Comparison of ENCODE assay signal across 26 cellular contexts in the genomic region with DNA sequence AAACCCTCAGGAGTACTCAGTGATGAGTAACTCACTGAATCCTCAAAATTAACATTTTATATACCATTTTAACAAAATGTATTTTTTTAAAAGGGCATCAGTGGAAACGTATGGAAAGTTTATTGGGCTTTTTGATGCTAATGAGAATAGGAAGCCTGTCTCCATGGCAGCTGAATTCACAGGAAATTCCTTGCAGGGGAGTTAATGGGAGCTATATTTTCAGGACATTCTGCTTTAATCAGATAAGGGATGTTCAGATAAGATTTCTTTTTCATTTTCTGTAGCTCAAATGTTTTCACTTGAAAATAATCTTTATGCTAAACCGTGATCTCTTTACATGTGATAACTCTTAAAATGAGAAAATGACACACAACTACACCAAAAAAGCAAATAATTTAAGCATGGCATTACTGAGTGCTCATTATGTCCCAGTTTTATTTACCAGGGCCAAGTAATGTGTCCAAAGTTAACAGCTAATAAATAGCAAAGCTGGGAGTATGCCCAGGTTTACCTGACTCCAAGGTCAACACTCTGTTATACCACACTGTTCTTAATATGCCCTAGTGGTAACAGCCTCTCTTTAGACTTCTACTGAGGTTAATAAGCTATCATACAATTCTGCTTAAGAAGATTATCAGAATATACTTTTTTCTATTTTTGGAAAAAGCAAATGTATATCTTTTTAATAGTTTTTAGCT.
DNase-seq lines count a peak whose midpoint lies in the region; ATAC-seq and TF ChIP-seq lines count a peak whose summit lies in the region.
"Had no signal": no experiment of that assay in that cellular context is flagged by ENCODE, and none has a peak within 500 bp of the region (broad histone marks: within the 10 kb centered on the region; RNA-seq: fewer than 3 reads in every experiment).

No MANE protein-coding gene starts in this region.

- no peak overlapping the region for H3K9ac ChIP-seq in SK-N-SH

- no peaks in the 10 kb centered on the region for H3K79me2 ChIP-seq in SK-N-SH (ENCODE audit: insufficient read depth)

- H3K27ac ChIP-seq in VCaP = peak overlapping the region; percentile 57
- H3K27ac ChIP-seq in left ventricle myocardium inferior (replicated peaks) = peak overlapping the region; percentile 31
- no peak overlapping the region for H3K27ac ChIP-seq in stomach
- H3K27ac ChIP-seq in SK-N-SH (ENCODE audit: low read depth in 2 of 2, low read length in 1 of 2) = no peak overlapping the region
- H3K27ac ChIP-seq: A549, esophagus muscularis mucosa, suprapubic skin had no signal

- H3K36me3 ChIP-seq in left ventricle myocardium inferior (no peaks in the 10 kb centered on the region), stomach (no peaks in the 10 kb centered on the region), SK-N-SH (replicated peaks in 1 of 2; ENCODE audit: control insufficient read depth in 1 of 2, insufficient read depth in 2 of 2, low read length in 1 of 2) (no peaks in the 10 kb centered on the region)
- H3K36me3 ChIP-seq: esophagus muscularis mucosa, suprapubic skin had no signal

- TF ChIP-seq EP300 in stomach (IDR thresholded peaks at IDR 0.05) (no peak), SK-N-SH (IDR thresholded peaks at IDR 0.05; ENCODE audit: borderline replicate concordance in 1 of 2, low read depth in 1 of 2, low read length in 1 of 2) (no peak)

- intact Hi-C loops in Right ventricle myocardium superior (cut with DNase I) = no loop called here
- intact Hi-C loops in cardiac septum (cut with DNase I) = no loop called here
- intact Hi-C loops in left ventricle myocardium inferior (cut with micrococcal nuclease) = no loop called here
- intact Hi-C loops in stomach (cut with DNase I; ENCODE audit: low total_unique reads) = no loop called here

- no peaks in the 10 kb centered on the region for H3K9me2 ChIP-seq in SK-N-SH

- ATAC-seq in Right ventricle myocardium superior (ENCODE audit: poor library complexity) (peak; percentile 93), HG02840 (IDR thresholded peaks at IDR 0.05; ENCODE audit: low FRiP score, unreplicated experiment) (no peak)
- ATAC-seq: A549; activated CD4-positive, CD25-positive, alpha-beta regulatory T cell treated with anti-CD3 and anti-CD28 coated beads, Interleukin-2, amount 50 U/mL, for 24 hours; effector memory CD8-positive, alpha-beta T cell; naive thymus-derived CD4-positive, alpha-beta T cell had no signal

- TF ChIP-seq POLR2A in stomach (IDR thresholded peaks at IDR 0.05) = no peak

- H3K4me1 ChIP-seq in left ventricle myocardium inferior (peaks cover 13% of the 10 kb centered on the region), stomach (peaks cover 0 to 11% (median 0%) of the 10 kb centered on the region in 4 donors), SK-N-SH (ENCODE audit: control insufficient read depth in 1 of 2, insufficient read depth in 2 of 2, low read depth in 1 of 2, low read length in 1 of 2) (peaks cover 0 to 12% of the 10 kb centered on the region in 2 experiments; a peak in 2 of 4 replicates)
- H3K4me1 ChIP-seq: A549, suprapubic skin had no signal

- CTCF ChIA-PET in SK-N-SH (lab: Yijun Ruan, JAX) = interaction anchor here (1.0 to 1.1 kb wide), 3 partner anchors 11 to 344 kb away, joined by 3 read pairs; no protein-coding TSS in a partner anchor

- WGBS in stomach, 5 donors = 27 to 41% (median 32%) methylated on average over 2 of the region's 2 CpGs
- 37% methylated on average over 2 of the region's 2 CpGs for WGBS in SK-N-SH (ENCODE audit: low lambda C conversion rate)

- H3K9me3 ChIP-seq in left ventricle myocardium inferior (replicated peaks) (peaks cover 3% of the 10 kb centered on the region), stomach (peaks cover 0 to 2% (median under 1%) of the 10 kb centered on the region in 4 donors), SK-N-SH (no peaks in the 10 kb centered on the region)
- H3K9me3 ChIP-seq: A549, esophagus muscularis mucosa, suprapubic skin had no signal

- no peak overlapping the region for H2AFZ ChIP-seq in SK-N-SH (ENCODE audit: low read depth)

- no peak for TF ChIP-seq RAD21 in SK-N-SH (IDR thresholded peaks at IDR 0.05; ENCODE audit: low read length)

- TF ChIP-seq CTCF in VCaP (conservative IDR thresholded peaks at IDR 0.05) = peak; percentile 17; the same call in 1 of the 2 replicates
- no peak for TF ChIP-seq CTCF in left ventricle myocardium inferior (IDR thresholded peaks at IDR 0.05; ENCODE audit: borderline replicate concordance)
- no peak for TF ChIP-seq CTCF in stomach (IDR thresholded peaks at IDR 0.05)
- no peak for TF ChIP-seq CTCF in SK-N-SH (IDR thresholded peaks at IDR 0.05)

- DNase-seq in Right ventricle myocardium superior = no peak
- no peak for DNase-seq in cardiac septum (ENCODE audit: low spot score)
- no peak for DNase-seq in left ventricle myocardium inferior
- peak; percentile 32 for DNase-seq in stomach
- no peak for DNase-seq in SK-N-SH
- DNase-seq in germinal center (ENCODE audit: low spot score) = no peak
- DNase-seq: activated CD4-positive, alpha-beta memory T cell treated with anti-CD3 and anti-CD28 coated beads for 36 hours; activated CD8-positive, alpha-beta memory T cell treated with anti-CD3 and anti-CD28 coated beads, Interleukin-2, amount 50 U/mL, for 48 hours; activated effector memory CD4-positive, alpha-beta T cell treated with anti-CD3 and anti-CD28 coated beads, Interleukin-2, amount 50 U/mL, for 16 hours; effector memory CD8-positive, alpha-beta T cell; GDM1; Karpas-422; naive thymus-derived CD4-positive, alpha-beta T cell; NCI-H1105; NCI-H1930; NCI-H226; occipital lobe; OCI-M1; retina; SHP77 had no signal

- H3K27me3 ChIP-seq in left ventricle myocardium inferior (ENCODE audit: low read depth) (no peaks in the 10 kb centered on the region), stomach (no peaks in the 10 kb centered on the region), SK-N-SH (ENCODE audit: insufficient read depth) (no peaks in the 10 kb centered on the region)
- H3K27me3 ChIP-seq: esophagus muscularis mucosa, suprapubic skin had no signal

- no peak overlapping the region for H3K4me3 ChIP-seq in left ventricle myocardium inferior
- no peak overlapping the region for H3K4me3 ChIP-seq in stomach
- no peak overlapping the region for H3K4me3 ChIP-seq in SK-N-SH (ENCODE audit: low read depth in 2 of 2, low read length in 1 of 2)
- H3K4me3 ChIP-seq: A549, esophagus muscularis mucosa, suprapubic skin had no signal

- H4K20me1 ChIP-seq in SK-N-SH (ENCODE audit: insufficient read depth) = no peaks in the 10 kb centered on the region

- H3F3A ChIP-seq in SK-N-SH (replicated peaks; ENCODE audit: insufficient read depth) = no peaks in the 10 kb centered on the region

- H3K4me2 ChIP-seq in SK-N-SH = no peak overlapping the region
- H3K4me2 ChIP-seq: A549 had no signal

- POLR2A ChIA-PET in SK-N-SH (lab: Yijun Ruan, JAX) = no interaction called here

TF ChIP-seq in SK-N-SH, 30 proteins besides CTCF, POLR2A, EP300 and RAD21:
- TF ChIP-seq RCOR1 (IDR thresholded peaks at IDR 0.05; ENCODE audit: low read length) (no peak), FOXM1 (IDR thresholded peaks at IDR 0.05; ENCODE audit: low read depth) (no peak), NFIC (IDR thresholded peaks at IDR 0.05; ENCODE audit: borderline replicate concordance) (no peak), JUND (IDR thresholded peaks at IDR 0.05) (no peak), FOSL2 (IDR thresholded peaks at IDR 0.05; ENCODE audit: borderline replicate concordance, low read depth) (no peak), RXRA (IDR thresholded peaks at IDR 0.05; ENCODE audit: borderline replicate concordance, low read depth) (no peak), FOXJ3 (CRISPR knock-in tag; IDR thresholded peaks at IDR 0.05) (no peak), TCF12 (IDR thresholded peaks at IDR 0.05) (no peak), MEF2A (IDR thresholded peaks at IDR 0.05; ENCODE audit: borderline replicate concordance, low read depth) (no peak), GABPA (IDR thresholded peaks at IDR 0.05; ENCODE audit: low read depth) (no peak), POLR2AphosphoS5 (IDR thresholded peaks at IDR 0.05; ENCODE audit: low read depth, low read length) (no peak)
- TF ChIP-seq, protein P1, sequence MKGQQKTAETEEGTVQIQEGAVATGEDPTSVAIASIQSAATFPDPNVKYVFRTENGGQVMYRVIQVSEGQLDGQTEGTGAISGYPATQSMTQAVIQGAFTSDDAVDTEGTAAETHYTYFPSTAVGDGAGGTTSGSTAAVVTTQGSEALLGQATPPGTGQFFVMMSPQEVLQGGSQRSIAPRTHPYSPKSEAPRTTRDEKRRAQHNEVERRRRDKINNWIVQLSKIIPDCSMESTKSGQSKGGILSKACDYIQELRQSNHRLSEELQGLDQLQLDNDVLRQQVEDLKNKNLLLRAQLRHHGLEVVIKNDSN (IDR thresholded peaks at IDR 0.05; ENCODE audit: borderline replicate concordance, low read depth) = no peak
- TF ChIP-seq, protein P2, sequence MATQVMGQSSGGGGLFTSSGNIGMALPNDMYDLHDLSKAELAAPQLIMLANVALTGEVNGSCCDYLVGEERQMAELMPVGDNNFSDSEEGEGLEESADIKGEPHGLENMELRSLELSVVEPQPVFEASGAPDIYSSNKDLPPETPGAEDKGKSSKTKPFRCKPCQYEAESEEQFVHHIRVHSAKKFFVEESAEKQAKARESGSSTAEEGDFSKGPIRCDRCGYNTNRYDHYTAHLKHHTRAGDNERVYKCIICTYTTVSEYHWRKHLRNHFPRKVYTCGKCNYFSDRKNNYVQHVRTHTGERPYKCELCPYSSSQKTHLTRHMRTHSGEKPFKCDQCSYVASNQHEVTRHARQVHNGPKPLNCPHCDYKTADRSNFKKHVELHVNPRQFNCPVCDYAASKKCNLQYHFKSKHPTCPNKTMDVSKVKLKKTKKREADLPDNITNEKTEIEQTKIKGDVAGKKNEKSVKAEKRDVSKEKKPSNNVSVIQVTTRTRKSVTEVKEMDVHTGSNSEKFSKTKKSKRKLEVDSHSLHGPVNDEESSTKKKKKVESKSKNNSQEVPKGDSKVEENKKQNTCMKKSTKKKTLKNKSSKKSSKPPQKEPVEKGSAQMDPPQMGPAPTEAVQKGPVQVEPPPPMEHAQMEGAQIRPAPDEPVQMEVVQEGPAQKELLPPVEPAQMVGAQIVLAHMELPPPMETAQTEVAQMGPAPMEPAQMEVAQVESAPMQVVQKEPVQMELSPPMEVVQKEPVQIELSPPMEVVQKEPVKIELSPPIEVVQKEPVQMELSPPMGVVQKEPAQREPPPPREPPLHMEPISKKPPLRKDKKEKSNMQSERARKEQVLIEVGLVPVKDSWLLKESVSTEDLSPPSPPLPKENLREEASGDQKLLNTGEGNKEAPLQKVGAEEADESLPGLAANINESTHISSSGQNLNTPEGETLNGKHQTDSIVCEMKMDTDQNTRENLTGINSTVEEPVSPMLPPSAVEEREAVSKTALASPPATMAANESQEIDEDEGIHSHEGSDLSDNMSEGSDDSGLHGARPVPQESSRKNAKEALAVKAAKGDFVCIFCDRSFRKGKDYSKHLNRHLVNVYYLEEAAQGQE (IDR thresholded peaks at IDR 0.05; ENCODE audit: low read depth, low read length) = no peak
TF ChIP-seq in SK-N-SH: peak in this region for 0.

Comparison
In these comparisons a context has a peak if more than half of its experiments do, and no peak if none do; other contexts are left out.
1. H3K27ac ChIP-seq: peak in VCaP (single experiment) and left ventricle myocardium inferior (single experiment); none in stomach (0 of 5) and SK-N-SH (0 of 2).